Comparison of ENCODE assay signal across 21 cellular contexts in genomic region chr10:7428673-7429350, GRCh38.
"Had no signal": no experiment of that assay in that cellular context is flagged by ENCODE, and none has a peak within 500 bp of the region (broad histone marks: within the 10 kb centered on the region; RNA-seq: fewer than 3 reads in every experiment).

No MANE protein-coding gene starts in this region.

- H3K36me3 ChIP-seq: brain microvascular endothelial cell, esophagus squamous epithelium, left lung, tibial artery, uterus had no signal

- H3K27ac ChIP-seq: brain microvascular endothelial cell, coronary artery, esophagus squamous epithelium, left lung, tibial artery, uterus had no signal

- H3K27me3 Mint-ChIP-seq: central memory CD8-positive, alpha-beta T cell; naive thymus-derived CD8-positive, alpha-beta T cell had no signal

- H3K4me3 Mint-ChIP-seq: activated CD4-positive, alpha-beta T cell treated with anti-CD3 and anti-CD28 coated beads, Interleukin-2, amount 10 ng/mL, durations not matched to agents 24 days and 14 days; activated CD8-positive, alpha-beta T cell treated with anti-CD3 and anti-CD28 coated beads, Interleukin-2, amount 10 ng/mL, durations not matched to agents 7 days and 5 days; activated T-cell treated with anti-CD3 and anti-CD28 coated beads, Interleukin-2, amount 50 U/mL, for 72 hours; central memory CD8-positive, alpha-beta T cell; naive thymus-derived CD8-positive, alpha-beta T cell; stimulated activated naive B cell treated with anti-CD40 and anti-IgM and Interleukin-4, amounts not matched to agents 10 μg/mL and 1 μg/mL and 100 μg/mL, for 72 hours had no signal

- H3K9me3 Mint-ChIP-seq: activated naive CD4-positive, alpha-beta T cell treated with anti-CD3 and anti-CD28 coated beads, Interleukin-2, amount 50 U/mL, for 72 hours; activated T-cell treated with anti-CD3 and anti-CD28 coated beads, Interleukin-2, amount 50 U/mL, for 72 hours; central memory CD8-positive, alpha-beta T cell; naive thymus-derived CD8-positive, alpha-beta T cell; stimulated activated naive B cell treated with anti-CD40 and anti-IgM and Interleukin-4, amounts not matched to agents 10 μg/mL and 1 μg/mL and 100 μg/mL, for 72 hours had no signal

- H3K27ac Mint-ChIP-seq: activated CD4-positive, alpha-beta T cell treated with anti-CD3 and anti-CD28 coated beads, Interleukin-2, amount 10 ng/mL, durations not matched to agents 24 days and 14 days; activated CD8-positive, alpha-beta T cell treated with anti-CD3 and anti-CD28 coated beads, Interleukin-2, amount 10 ng/mL, durations not matched to agents 7 days and 5 days; activated naive CD4-positive, alpha-beta T cell treated with anti-CD3 and anti-CD28 coated beads, Interleukin-2, amount 50 U/mL, for 72 hours; activated T-cell treated with anti-CD3 and anti-CD28 coated beads, Interleukin-2, amount 50 U/mL, for 72 hours; stimulated activated naive B cell treated with anti-CD40 and anti-IgM and Interleukin-4, amounts not matched to agents 10 μg/mL and 1 μg/mL and 100 μg/mL, for 72 hours had no signal

- H3K36me3 Mint-ChIP-seq: activated naive CD4-positive, alpha-beta T cell treated with anti-CD3 and anti-CD28 coated beads, Interleukin-2, amount 50 U/mL, for 72 hours; naive thymus-derived CD8-positive, alpha-beta T cell; stimulated activated naive B cell treated with anti-CD40 and anti-IgM and Interleukin-4, amounts not matched to agents 10 μg/mL and 1 μg/mL and 100 μg/mL, for 72 hours had no signal

- FAIRE-seq: endothelial cell of umbilical vein, kidney had no signal

- H3K4me3 ChIP-seq: coronary artery, esophagus squamous epithelium, left lung, mucosa of descending colon, tibial artery, uterus had no signal

- H3K27me3 ChIP-seq: brain microvascular endothelial cell, uterus had no signal

- H3K9me3 ChIP-seq: esophagus squamous epithelium, left lung, mucosa of descending colon, tibial artery, uterus had no signal

- H3K4me1 Mint-ChIP-seq: stimulated activated naive B cell treated with anti-CD40 and anti-IgM and Interleukin-4, amounts not matched to agents 10 μg/mL and 1 μg/mL and 100 μg/mL, for 72 hours had no signal

- DNase-seq: activated CD4-positive, alpha-beta T cell treated with anti-CD3 and anti-CD28 coated beads, Interleukin-2, amount 10 ng/mL, durations not matched to agents 24 days and 14 days; activated CD4-positive, CD25-positive, alpha-beta regulatory T cell; activated CD8-positive, alpha-beta memory T cell treated with anti-CD3 and anti-CD28 coated beads, Interleukin-2, amount 50 U/mL, for 4 hours; activated CD8-positive, alpha-beta T cell treated with anti-CD3 and anti-CD28 coated beads, Interleukin-2, amount 10 ng/mL, durations not matched to agents 7 days and 5 days; activated gamma-delta T cell; activated T-cell treated with anti-CD3 and anti-CD28 coated beads, Interleukin-2, amount 50 U/mL, for 72 hours; brain microvascular endothelial cell; esophagus squamous epithelium; hippocampal formation; kidney; left lung; mucosa of descending colon; naive thymus-derived CD8-positive, alpha-beta T cell; stimulated activated CD4-positive, alpha-beta T cell treated with anti-CD3 and anti-CD28 coated beads, Interleukin-2, amount 100 ng/mL, for 48 hours; stimulated activated naive B cell treated with anti-CD40 and anti-IgM and Interleukin-4, amounts not matched to agents 10 μg/mL and 1 μg/mL and 100 μg/mL, for 72 hours; tibial artery; uterus had no signal

- ATAC-seq: activated CD8-positive, alpha-beta T cell treated with anti-CD3 and anti-CD28 coated beads, Interleukin-2, amount 10 ng/mL, durations not matched to agents 7 days and 5 days; activated naive CD4-positive, alpha-beta T cell treated with anti-CD3 and anti-CD28 coated beads, Interleukin-2, amount 50 U/mL, for 72 hours; activated T-cell treated with anti-CD3 and anti-CD28 coated beads, Interleukin-2, amount 50 U/mL, for 72 hours; left lung; mucosa of descending colon; naive thymus-derived CD8-positive, alpha-beta T cell; stimulated activated naive B cell treated with anti-CD40 and anti-IgM and Interleukin-4, amounts not matched to agents 10 μg/mL and 1 μg/mL and 100 μg/mL, for 72 hours had no signal

- H3K4me1 ChIP-seq: left lung, tibial artery, uterus had no signal
